ENCODE assay signal across 9 cellular contexts in genomic region chr10:48604408-48605263, GRCh38. TPM values are rescaled to one million over a fixed set of nuclear protein-coding genes. Genes with fewer than 3 reads are reported as not detected.
DNase-seq lines count a peak whose midpoint lies in the region; ATAC-seq and TF ChIP-seq lines count a peak whose summit lies in the region.
"Had no signal": no experiment of that assay in that cellular context is flagged by ENCODE, and none has a peak within 500 bp of the region (broad histone marks: within the 10 kb centered on the region; RNA-seq: fewer than 3 reads in every experiment).

TSS of gene ARHGAP22 (minus strand) at chr10:48605073. CDS start at chr10:48604796, 277 bp downstream.

- intact Hi-C loops in left lung (cut with DNase I), result no loop called here

- H3K9me3 ChIP-seq in left lung (no peaks in the 10 kb centered on the region), stomach smooth muscle (ENCODE audit: control insufficient read depth in 2 of 2, low read length in 2 of 2) (no peaks in the 10 kb centered on the region)
- H3K9me3 ChIP-seq: BLaER1 had no signal

- ATAC-seq in left lung, result peak; percentile 91
- ATAC-seq in effector memory CD8-positive, alpha-beta T cell (replicated peaks), result no peak

- H3K27ac Mint-ChIP-seq in effector memory CD8-positive, alpha-beta T cell, result no peak within 1 kb of the TSS

- no peaks in the 10 kb centered on the region for H3K36me3 Mint-ChIP-seq in effector memory CD8-positive, alpha-beta T cell (ENCODE audit: insufficient read depth)

- TF ChIP-seq CTCF in left lung (IDR thresholded peaks at IDR 0.05), result no peak

- H3K4me1 Mint-ChIP-seq in effector memory CD8-positive, alpha-beta T cell (ENCODE audit: low read depth in 2 of 2), result peaks cover 3 to 4% of the 10 kb centered on the region in 2 donors

- H3K27me3 Mint-ChIP-seq in effector memory CD8-positive, alpha-beta T cell, result peaks cover 28 to 49% of the 10 kb centered on the region in 2 donors

- no peaks in the 10 kb centered on the region for H3K9me3 Mint-ChIP-seq in effector memory CD8-positive, alpha-beta T cell

- H3K4me3 ChIP-seq in left lung (peak within 1 kb of the TSS; percentile 43 to 49), stomach smooth muscle (ENCODE audit: low read length in 2 of 2) (peak within 1 kb of the TSS; percentile 27 to 71)
- H3K4me3 ChIP-seq: BLaER1 had no signal

- peak within 1 kb of the TSS in 1 of 2 donors; percentile 5 for H3K4me3 Mint-ChIP-seq in effector memory CD8-positive, alpha-beta T cell

- H3K36me3 ChIP-seq in left lung (no peaks in the 10 kb centered on the region), stomach smooth muscle (ENCODE audit: control insufficient read depth in 2 of 2, insufficient read depth in 2 of 2, low read length in 2 of 2) (no peaks in the 10 kb centered on the region)
- H3K36me3 ChIP-seq: BLaER1 had no signal

- H3K27me3 ChIP-seq in left lung (peaks cover 6 to 29% of the 10 kb centered on the region in 2 donors), stomach smooth muscle (ENCODE audit: control insufficient read depth in 1 of 2, insufficient read depth in 2 of 2, low read length in 2 of 2) (peaks cover 13 to 16% of the 10 kb centered on the region in 2 donors)

- DNase-seq in NCI-H146 (lab: John Stamatoyannopoulos, UW), result peak; percentile 39
- no peak for DNase-seq in NCI-H146 treated with DMSO at 0.1 percent for 48 hours (lab: John Stamatoyannopoulos, UW; ENCODE audit: unreplicated experiment)
- peak; percentile 54 for DNase-seq in M059J (ENCODE audit: low read depth)
- DNase-seq in dermis blood vessel endothelial cell, result peak; percentile 65
- DNase-seq in left lung, result peak; percentile 65 to 90
- no peak for DNase-seq in effector memory CD8-positive, alpha-beta T cell
- DNase-seq in NCI-H187 treated with DMSO at 0.1 percent for 48 hours (lab: John Stamatoyannopoulos, UW), result no peak

- H3K9ac ChIP-seq in stomach smooth muscle (ENCODE audit: low read length in 2 of 2), result peak within 1 kb of the TSS in 1 of 2 donors; percentile 28
- H3K9ac ChIP-seq: BLaER1 had no signal

- H3K27ac ChIP-seq in left lung (no peak within 1 kb of the TSS), stomach smooth muscle (ENCODE audit: low read length) (no peak within 1 kb of the TSS)
- H3K27ac ChIP-seq: BLaER1 had no signal

- H3K4me1 ChIP-seq in left lung, result peaks cover 7 to 47% of the 10 kb centered on the region in 2 donors
- peaks cover 25% of the 10 kb centered on the region for H3K4me1 ChIP-seq in stomach smooth muscle (ENCODE audit: control insufficient read depth, insufficient read depth, low read length)

RNA-seq across cellular contexts. Expression of gene ARHGAP22, which starts in this region (rescaled TPM):
- 11.5 and 18.9 TPM in 2 replicates for total RNA-seq in M059J (2014; rRNA removed; shearing (Covaris generic))
- total RNA-seq in dermis blood vessel endothelial cell, result 8.3 and 19.0 TPM in 2 replicates
- total RNA-seq in left lung, result 10 to 100 TPM in 1 of 2 donors, 1 to 10 TPM in 1; 5.2 to 10.4 TPM

Comparison
In these comparisons a context has a peak if more than half of its experiments do, and no peak if none do; other contexts are left out.
1. DNase-seq: peak in NCI-H146 (single experiment), M059J (single experiment), dermis blood vessel endothelial cell (single experiment) and left lung (2 of 2); none in NCI-H146 treated with DMSO at 0.1 percent for 48 hours (single experiment), effector memory CD8-positive, alpha-beta T cell (0 of 3) and NCI-H187 treated with DMSO at 0.1 percent for 48 hours (single experiment).